Comparison of ENCODE assay signal across 30 cellular contexts in the genomic region with DNA sequence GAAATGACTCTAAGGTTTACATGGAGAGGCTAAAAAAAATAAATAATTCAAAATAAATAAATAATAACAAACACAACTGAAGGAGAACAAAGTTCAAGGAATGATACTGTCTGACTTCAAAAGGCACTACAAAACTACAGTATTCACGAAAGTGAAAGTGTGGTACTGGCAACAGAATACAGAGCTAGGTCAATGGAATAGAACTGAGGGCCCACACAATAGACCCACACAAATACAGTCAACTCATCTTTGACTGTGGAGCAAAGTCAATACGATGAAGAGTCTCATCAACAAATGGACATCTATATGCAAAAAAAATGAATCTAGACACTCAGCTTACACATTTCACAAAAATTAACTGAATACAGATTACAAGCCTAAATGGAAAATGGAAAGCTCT.
DNase-seq lines count a peak whose midpoint lies in the region; ATAC-seq, FAIRE-seq and TF ChIP-seq lines count a peak whose summit lies in the region.
"Had no signal": no experiment of that assay in that cellular context is flagged by ENCODE, and none has a peak within 500 bp of the region (broad histone marks: within the 10 kb centered on the region; RNA-seq: fewer than 3 reads in every experiment).

No MANE protein-coding gene starts in this region.

- peak; percentile 35 for DNase-seq in GM10248 (ENCODE audit: extremely low spot score)
- DNase-seq in GM19239 (ENCODE audit: insufficient read length, low spot score), result no peak
- no peak for DNase-seq in cerebellar nuclear complex (lab: John Stamatoyannopoulos, UW)
- no peak for DNase-seq in Ammon's horn (ENCODE audit: low spot score)
- DNase-seq in NOMO-1 (lab: John Stamatoyannopoulos, UW; ENCODE audit: unreplicated experiment in 2 of 2), result no peak
- no peak for DNase-seq in KBM-7
- DNase-seq: ACHN; activated B cell treated with CpG ODN at 0.5 μM for 24 hours; activated CD4-positive, alpha-beta T cell treated with anti-CD3 and anti-CD28 coated beads, Interleukin-2, amount 50 U/mL, for 48 hours; activated gamma-delta T cell; Caco-2; DND-41; effector memory CD8-positive, alpha-beta T cell; foreskin melanocyte; GOT3; IMR-90; left ventricle myocardium inferior; NCI-H1105; NCI-H2081; NCI-H345; NCI-H748 treated with DMSO at 0.1 percent for 48 hours; stimulated activated CD4-positive, alpha-beta T cell treated with anti-CD3 and anti-CD28 coated beads, Interleukin-4, amount 100 ng/mL, for 1 hour; testis had no signal

- in situ Hi-C loops in KBM-7 (cut with MboI; ENCODE audit: low pct_unique_long_range_greater_than_20kb, low sequenced_read_pairs), result no loop called here

- POLR2A ChIA-PET in GM10248 (lab: Yijun Ruan, JAX), result interaction anchor here (0.5 kb wide), 1 partner anchor 372 kb away, joined by 5 read pairs; no protein-coding TSS in a partner anchor

- TF ChIP-seq CTCF in GM10248 (IDR thresholded peaks at IDR 0.05; ENCODE audit: control extremely low read depth, extremely low read depth, low read depth, missing control alignments), result no peak

- CTCF ChIA-PET in GM10248 (lab: Yijun Ruan, JAX), result interaction anchor here (1.2 to 1.8 kb wide), 3 partner anchors 10 to 31 kb away, joined by 3 to 7 read pairs (median 4); no protein-coding TSS in a partner anchor

- FAIRE-seq in GM19239 (lab: Jason Lieb, UNC) (peak; percentile 77), islet of Langerhans (lab: Jason Lieb, UNC) (peak; percentile 9)
- FAIRE-seq: bronchial epithelial cell, urothelium cell line had no signal

- peak; percentile 70 for ATAC-seq in HG03442 (IDR thresholded peaks at IDR 0.05; ENCODE audit: unreplicated experiment)
- ATAC-seq: effector memory CD8-positive, alpha-beta T cell; esophagus mucosa; Right ventricle myocardium inferior; stimulated activated memory B cell treated with anti-CD40 and anti-IgM and Interleukin-4, amounts not matched to agents 10 μg/mL and 1 μg/mL and 100 μg/mL, for 72 hours had no signal
